21 cellular contexts compared by ENCODE assay signal in genomic region chr22:20615021-20615420, GRCh38.
DNase-seq lines count a peak whose midpoint lies in the region; ATAC-seq and TF ChIP-seq lines count a peak whose summit lies in the region.
"Had no signal": no experiment of that assay in that cellular context is flagged by ENCODE, and none has a peak within 500 bp of the region (broad histone marks: within the 10 kb centered on the region; RNA-seq: fewer than 3 reads in every experiment).

No MANE protein-coding gene starts in this region.

- H3K27ac ChIP-seq in suprapubic skin: no peak overlapping the region
- H3K27ac ChIP-seq: C4-2B, RWPE1 had no signal

- no peak for ATAC-seq in stimulated activated naive CD8-positive, alpha-beta T cell treated with anti-CD3 and anti-CD28 coated beads, Interleukin-15, Interleukin-2, amounts not matched to agents 100 U/mL and 50 U/mL, for 24 hours

- 20% methylated on average over 6 of the region's 6 CpGs for WGBS in suprapubic skin

- intact Hi-C loops in cardiac septum (cut with DNase I): no loop called here

- DNase-seq in OCI-M1 (lab: John Stamatoyannopoulos, UW): peak; percentile 86
- peak; percentile 39 for DNase-seq in epithelial cell of esophagus (ENCODE audit: low read depth)
- peak; percentile 66 for DNase-seq in left kidney (ENCODE audit: low read depth, low spot score)
- DNase-seq in suprapubic skin (ENCODE audit: low spot score in 2 of 2): no peak
- DNase-seq in stimulated activated naive CD8-positive, alpha-beta T cell treated with anti-CD3 and anti-CD28 coated beads, Interleukin-15, Interleukin-2, amounts not matched to agents 100 U/mL and 50 U/mL, for 24 hours: no peak
- DNase-seq in cardiac septum (ENCODE audit: low spot score): no peak
- DNase-seq in NCI-H2196 treated with DMSO at 0.1 percent for 48 hours (lab: John Stamatoyannopoulos, UW; ENCODE audit: unreplicated experiment): no peak
- DNase-seq in NCI-H1417 treated with DMSO at 0.1 percent for 48 hours (lab: John Stamatoyannopoulos, UW): no peak
- DNase-seq: ACHN, AML-193, DND-41, GOT3, NCI-H1105 treated with DMSO at 0.1 percent for 48 hours, NCI-H187, NCI-H2107, NCI-H2227 treated with DMSO at 0.1 percent for 48 hours, NCI-H524, NCI-H82, SIG-M5 had no signal

- no peak for TF ChIP-seq EP300 in suprapubic skin (IDR thresholded peaks at IDR 0.05)

- H3K4me1 ChIP-seq in suprapubic skin: peaks cover 2% of the 10 kb centered on the region

- H3K27me3 ChIP-seq in suprapubic skin: no peaks in the 10 kb centered on the region

- H3K36me3 ChIP-seq in suprapubic skin: no peaks in the 10 kb centered on the region

- no peaks in the 10 kb centered on the region for H3K9me3 ChIP-seq in suprapubic skin

- no peak overlapping the region for H3K4me3 ChIP-seq in epithelial cell of esophagus (ENCODE audit: low read length)
- H3K4me3 ChIP-seq in suprapubic skin: peak overlapping the region; percentile 14

- TF ChIP-seq POLR2A in suprapubic skin (IDR thresholded peaks at IDR 0.05): no peak

- TF ChIP-seq CTCF in epithelial cell of esophagus (IDR thresholded peaks at IDR 0.05; ENCODE audit: insufficient read depth, low read depth, low read length, missing control alignments) (no peak), suprapubic skin (IDR thresholded peaks at IDR 0.05) (no peak)

Comparison
In these comparisons a context has a peak if more than half of its experiments do, and no peak if none do; other contexts are left out.
1. DNase-seq: peak in OCI-M1 (single experiment), epithelial cell of esophagus (single experiment) and left kidney (single experiment); none in suprapubic skin (0 of 2), stimulated activated naive CD8-positive, alpha-beta T cell treated with anti-CD3 and anti-CD28 coated beads, Interleukin-15, Interleukin-2, amounts not matched to agents 100 U/mL and 50 U/mL, for 24 hours (single experiment), cardiac septum (single experiment), NCI-H2196 treated with DMSO at 0.1 percent for 48 hours (single experiment) and NCI-H1417 treated with DMSO at 0.1 percent for 48 hours (single experiment).